In the genomic region with DNA sequence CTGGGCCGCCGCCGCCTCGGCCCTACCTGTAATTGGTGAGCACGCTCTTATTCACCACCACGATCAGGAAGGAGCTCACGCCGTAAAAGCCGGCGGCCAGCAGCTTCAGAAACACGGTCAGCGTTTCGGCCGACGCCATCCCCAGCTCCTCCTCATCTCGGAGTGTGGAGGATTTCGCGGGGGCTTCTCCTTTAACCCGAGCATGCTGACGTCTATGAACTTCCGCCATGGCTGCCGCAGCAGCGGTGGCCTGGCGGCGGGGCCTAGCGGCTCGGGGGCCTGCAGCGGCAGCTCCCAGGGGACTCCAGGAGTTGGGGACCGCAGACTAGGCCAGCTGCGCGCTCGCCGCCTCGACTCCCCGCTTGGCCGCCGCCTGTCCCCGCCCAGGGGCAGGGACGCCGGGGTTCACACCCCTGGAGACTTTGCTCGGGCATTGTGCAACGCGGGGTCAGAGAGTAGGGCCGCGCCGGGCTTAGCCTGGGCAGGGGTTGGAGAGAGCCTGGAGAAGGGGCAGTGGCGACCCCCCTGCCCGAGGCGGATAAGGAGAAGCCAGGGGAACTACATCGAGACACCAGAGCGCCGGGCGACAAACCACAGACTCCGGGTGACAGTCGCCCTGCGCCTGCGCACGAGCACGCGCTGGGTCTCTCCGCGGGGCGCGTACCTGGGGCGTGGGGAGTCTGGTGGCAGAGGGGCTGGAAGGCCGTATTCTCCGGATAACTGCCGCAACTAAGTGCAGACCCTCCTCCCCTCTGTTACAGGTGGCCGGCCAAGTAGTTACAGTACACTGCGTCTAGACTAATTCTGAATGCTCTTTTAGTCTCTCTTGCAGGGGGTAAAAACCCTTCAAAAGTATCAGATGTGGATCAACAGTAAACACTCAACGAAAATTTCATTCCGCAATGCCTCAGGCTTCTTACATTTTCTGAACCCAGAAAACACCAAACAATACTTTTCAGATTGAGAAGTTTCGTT, we compare ENCODE assay signal across 1 cellular context.
TF ChIP-seq lines count a peak whose summit lies in the region.

Gene SLC35D1 (minus strand): TSS at position 364 of the 975 bp plus-strand sequence. CDS start 135 bp downstream, at position 229.

TF ChIP-seq in HepG2, 621 proteins besides CTCF, POLR2A, EP300 and RAD21 (continued from another document and continues in another):
- TF ChIP-seq, protein P1, sequence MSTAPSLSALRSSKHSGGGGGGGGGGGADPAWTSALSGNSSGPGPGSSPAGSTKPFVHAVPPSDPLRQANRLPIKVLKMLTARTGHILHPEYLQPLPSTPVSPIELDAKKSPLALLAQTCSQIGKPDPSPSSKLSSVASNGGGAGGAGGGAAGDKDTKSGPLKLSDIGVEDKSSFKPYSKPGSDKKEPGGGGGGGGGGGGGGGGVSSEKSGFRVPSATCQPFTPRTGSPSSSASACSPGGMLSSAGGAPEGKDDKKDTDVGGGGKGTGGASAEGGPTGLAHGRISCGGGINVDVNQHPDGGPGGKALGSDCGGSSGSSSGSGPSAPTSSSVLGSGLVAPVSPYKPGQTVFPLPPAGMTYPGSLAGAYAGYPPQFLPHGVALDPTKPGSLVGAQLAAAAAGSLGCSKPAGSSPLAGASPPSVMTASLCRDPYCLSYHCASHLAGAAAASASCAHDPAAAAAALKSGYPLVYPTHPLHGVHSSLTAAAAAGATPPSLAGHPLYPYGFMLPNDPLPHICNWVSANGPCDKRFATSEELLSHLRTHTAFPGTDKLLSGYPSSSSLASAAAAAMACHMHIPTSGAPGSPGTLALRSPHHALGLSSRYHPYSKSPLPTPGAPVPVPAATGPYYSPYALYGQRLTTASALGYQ (CRISPR knock-in tag; IDR thresholded peaks at IDR 0.05), result peak; percentile 70; the same call in 1 of the 2 replicates
- peak; percentile 35; the same call in 1 of the 2 replicates for TF ChIP-seq ZBTB38 (CRISPR knock-in tag; IDR thresholded peaks at IDR 0.05)
- peak; percentile 98 for TF ChIP-seq RBFOX2 (IDR thresholded peaks at IDR 0.05; ENCODE audit: low read depth, low read length)
- TF ChIP-seq, protein P2, sequence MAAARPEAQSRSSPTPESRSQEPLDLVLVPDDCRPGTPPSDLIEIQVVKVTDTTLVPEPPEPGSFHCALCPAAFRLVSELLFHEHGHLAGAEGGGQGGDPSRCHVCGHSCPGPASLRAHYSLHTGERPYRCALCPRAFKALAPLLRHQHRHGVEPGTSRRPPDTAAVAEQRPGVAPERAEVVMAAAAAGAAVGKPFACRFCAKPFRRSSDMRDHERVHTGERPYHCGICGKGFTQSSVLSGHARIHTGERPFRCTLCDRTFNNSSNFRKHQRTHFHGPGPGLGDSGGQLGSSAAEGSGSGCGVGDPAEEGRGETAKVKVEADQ (CRISPR knock-in tag; IDR thresholded peaks at IDR 0.05; ENCODE audit: borderline replicate concordance), result peak; percentile 66; the same call in 1 of the 2 replicates
- no peak for TF ChIP-seq ATRX (CRISPR knock-in tag; IDR thresholded peaks at IDR 0.05; ENCODE audit: borderline replicate concordance)
- TF ChIP-seq CEBPZ (IDR thresholded peaks at IDR 0.05; ENCODE audit: low read length), result no peak
- no peak for TF ChIP-seq NCOA5 (CRISPR knock-in tag; IDR thresholded peaks at IDR 0.05)
- no peak for TF ChIP-seq MBD4 (IDR thresholded peaks at IDR 0.05; ENCODE audit: borderline replicate concordance, low read length)
- no peak for TF ChIP-seq ADNP (CRISPR knock-in tag; IDR thresholded peaks at IDR 0.05)
- no peak for TF ChIP-seq SALL2 (CRISPR knock-in tag; IDR thresholded peaks at IDR 0.05)
- TF ChIP-seq ZNF17 (CRISPR knock-in tag; IDR thresholded peaks at IDR 0.05), result no peak
- TF ChIP-seq, protein P3, sequence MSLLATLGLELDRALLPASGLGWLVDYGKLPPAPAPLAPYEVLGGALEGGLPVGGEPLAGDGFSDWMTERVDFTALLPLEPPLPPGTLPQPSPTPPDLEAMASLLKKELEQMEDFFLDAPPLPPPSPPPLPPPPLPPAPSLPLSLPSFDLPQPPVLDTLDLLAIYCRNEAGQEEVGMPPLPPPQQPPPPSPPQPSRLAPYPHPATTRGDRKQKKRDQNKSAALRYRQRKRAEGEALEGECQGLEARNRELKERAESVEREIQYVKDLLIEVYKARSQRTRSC (CRISPR knock-in tag; IDR thresholded peaks at IDR 0.05; ENCODE audit: low read depth), result peak; percentile 37; the same call in 1 of the 2 replicates
- peak; percentile 70; the same call in 1 of the 2 replicates for TF ChIP-seq ZNF232 (CRISPR knock-in tag; IDR thresholded peaks at IDR 0.05; ENCODE audit: borderline replicate concordance)
- TF ChIP-seq ZFP41 (CRISPR knock-in tag; IDR thresholded peaks at IDR 0.05; ENCODE audit: borderline replicate concordance), result peak; percentile 69; the same call in 1 of the 2 replicates
- peak; percentile 89 for TF ChIP-seq ZBTB14 (CRISPR knock-in tag; IDR thresholded peaks at IDR 0.05)
- no peak for TF ChIP-seq ZNF260 (CRISPR knock-in tag; IDR thresholded peaks at IDR 0.05; ENCODE audit: borderline replicate concordance, low read depth)
- peak; percentile 80; the same call in 1 of the 2 replicates for TF ChIP-seq HNRNPL (IDR thresholded peaks at IDR 0.05; ENCODE audit: low read depth, low read length)
- TF ChIP-seq, protein P4, sequence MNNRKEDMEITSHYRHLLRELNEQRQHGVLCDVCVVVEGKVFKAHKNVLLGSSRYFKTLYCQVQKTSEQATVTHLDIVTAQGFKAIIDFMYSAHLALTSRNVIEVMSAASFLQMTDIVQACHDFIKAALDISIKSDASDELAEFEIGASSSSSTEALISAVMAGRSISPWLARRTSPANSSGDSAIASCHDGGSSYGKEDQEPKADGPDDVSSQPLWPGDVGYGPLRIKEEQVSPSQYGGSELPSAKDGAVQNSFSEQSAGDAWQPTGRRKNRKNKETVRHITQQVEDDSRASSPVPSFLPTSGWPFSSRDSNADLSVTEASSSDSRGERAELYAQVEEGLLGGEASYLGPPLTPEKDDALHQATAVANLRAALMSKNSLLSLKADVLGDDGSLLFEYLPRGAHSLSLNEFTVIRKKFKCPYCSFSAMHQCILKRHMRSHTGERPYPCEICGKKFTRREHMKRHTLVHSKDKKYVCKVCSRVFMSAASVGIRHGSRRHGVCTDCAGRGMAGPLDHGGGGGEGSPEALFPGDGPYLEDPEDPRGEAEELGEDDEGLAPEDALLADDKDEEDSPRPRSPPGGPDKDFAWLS (CRISPR knock-in tag; IDR thresholded peaks at IDR 0.05; ENCODE audit: borderline replicate concordance), result peak; percentile 99; the same call in 1 of the 2 replicates
- no peak for TF ChIP-seq MATR3 (CRISPR knock-in tag; IDR thresholded peaks at IDR 0.05)
- no peak for TF ChIP-seq TRAFD1 (CRISPR knock-in tag; IDR thresholded peaks at IDR 0.05; ENCODE audit: borderline replicate concordance)
- no peak for TF ChIP-seq FOXP1 (IDR thresholded peaks at IDR 0.05)
- TF ChIP-seq FOXP1 (CRISPR knock-in tag; IDR thresholded peaks at IDR 0.05), result 0 out of 2 replicates have a peak, but pooled peaks have one; percentile 9
- peak; percentile 68 for TF ChIP-seq SKI (IDR thresholded peaks at IDR 0.05; ENCODE audit: partially characterized antibody)
- TF ChIP-seq, protein P5, sequence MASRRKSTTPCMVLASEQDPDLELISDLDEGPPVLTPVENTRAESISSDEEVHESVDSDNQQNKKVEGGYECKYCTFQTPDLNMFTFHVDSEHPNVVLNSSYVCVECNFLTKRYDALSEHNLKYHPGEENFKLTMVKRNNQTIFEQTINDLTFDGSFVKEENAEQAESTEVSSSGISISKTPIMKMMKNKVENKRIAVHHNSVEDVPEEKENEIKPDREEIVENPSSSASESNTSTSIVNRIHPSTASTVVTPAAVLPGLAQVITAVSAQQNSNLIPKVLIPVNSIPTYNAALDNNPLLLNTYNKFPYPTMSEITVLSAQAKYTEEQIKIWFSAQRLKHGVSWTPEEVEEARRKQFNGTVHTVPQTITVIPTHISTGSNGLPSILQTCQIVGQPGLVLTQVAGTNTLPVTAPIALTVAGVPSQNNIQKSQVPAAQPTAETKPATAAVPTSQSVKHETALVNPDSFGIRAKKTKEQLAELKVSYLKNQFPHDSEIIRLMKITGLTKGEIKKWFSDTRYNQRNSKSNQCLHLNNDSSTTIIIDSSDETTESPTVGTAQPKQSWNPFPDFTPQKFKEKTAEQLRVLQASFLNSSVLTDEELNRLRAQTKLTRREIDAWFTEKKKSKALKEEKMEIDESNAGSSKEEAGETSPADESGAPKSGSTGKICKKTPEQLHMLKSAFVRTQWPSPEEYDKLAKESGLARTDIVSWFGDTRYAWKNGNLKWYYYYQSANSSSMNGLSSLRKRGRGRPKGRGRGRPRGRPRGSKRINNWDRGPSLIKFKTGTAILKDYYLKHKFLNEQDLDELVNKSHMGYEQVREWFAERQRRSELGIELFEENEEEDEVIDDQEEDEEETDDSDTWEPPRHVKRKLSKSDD (CRISPR knock-in tag; IDR thresholded peaks at IDR 0.05; ENCODE audit: low read depth), result no peak; the same call in none of the 2 replicates
- TF ChIP-seq BCL6 (CRISPR knock-in tag; IDR thresholded peaks at IDR 0.05), result peak; percentile 69
- TF ChIP-seq HNF4G (IDR thresholded peaks at IDR 0.05; ENCODE audit: borderline replicate concordance, low read depth, low read length), result peak; percentile 93
- TF ChIP-seq HNF4G (CRISPR knock-in tag; IDR thresholded peaks at IDR 0.05; ENCODE audit: borderline replicate concordance, low read depth), result peak; percentile 92
- TF ChIP-seq, protein P6, sequence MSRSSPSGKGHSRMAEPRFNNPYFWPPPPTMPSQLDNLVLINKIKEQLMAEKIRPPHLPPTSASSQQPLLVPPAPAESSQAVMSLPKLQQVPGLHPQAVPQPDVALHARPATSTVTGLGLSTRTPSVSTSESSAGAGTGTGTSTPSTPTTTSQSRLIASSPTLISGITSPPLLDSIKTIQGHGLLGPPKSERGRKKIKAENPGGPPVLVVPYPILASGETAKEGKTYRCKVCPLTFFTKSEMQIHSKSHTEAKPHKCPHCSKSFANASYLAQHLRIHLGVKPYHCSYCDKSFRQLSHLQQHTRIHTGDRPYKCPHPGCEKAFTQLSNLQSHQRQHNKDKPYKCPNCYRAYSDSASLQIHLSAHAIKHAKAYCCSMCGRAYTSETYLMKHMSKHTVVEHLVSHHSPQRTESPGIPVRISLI (CRISPR knock-in tag; IDR thresholded peaks at IDR 0.05; ENCODE audit: borderline replicate concordance), result no peak
- TF ChIP-seq ZBTB3 (CRISPR knock-in tag; IDR thresholded peaks at IDR 0.05; ENCODE audit: borderline replicate concordance, low read depth), result 0 out of 2 replicates have a peak, but pooled peaks have one; percentile 42
- no peak for TF ChIP-seq TBL1XR1 (IDR thresholded peaks at IDR 0.05; ENCODE audit: borderline replicate concordance, low read length, partially characterized antibody)
- peak; percentile 88; the same call in 1 of the 2 replicates for TF ChIP-seq ZNF274 (CRISPR knock-in tag; IDR thresholded peaks at IDR 0.05)
- TF ChIP-seq, protein P7, sequence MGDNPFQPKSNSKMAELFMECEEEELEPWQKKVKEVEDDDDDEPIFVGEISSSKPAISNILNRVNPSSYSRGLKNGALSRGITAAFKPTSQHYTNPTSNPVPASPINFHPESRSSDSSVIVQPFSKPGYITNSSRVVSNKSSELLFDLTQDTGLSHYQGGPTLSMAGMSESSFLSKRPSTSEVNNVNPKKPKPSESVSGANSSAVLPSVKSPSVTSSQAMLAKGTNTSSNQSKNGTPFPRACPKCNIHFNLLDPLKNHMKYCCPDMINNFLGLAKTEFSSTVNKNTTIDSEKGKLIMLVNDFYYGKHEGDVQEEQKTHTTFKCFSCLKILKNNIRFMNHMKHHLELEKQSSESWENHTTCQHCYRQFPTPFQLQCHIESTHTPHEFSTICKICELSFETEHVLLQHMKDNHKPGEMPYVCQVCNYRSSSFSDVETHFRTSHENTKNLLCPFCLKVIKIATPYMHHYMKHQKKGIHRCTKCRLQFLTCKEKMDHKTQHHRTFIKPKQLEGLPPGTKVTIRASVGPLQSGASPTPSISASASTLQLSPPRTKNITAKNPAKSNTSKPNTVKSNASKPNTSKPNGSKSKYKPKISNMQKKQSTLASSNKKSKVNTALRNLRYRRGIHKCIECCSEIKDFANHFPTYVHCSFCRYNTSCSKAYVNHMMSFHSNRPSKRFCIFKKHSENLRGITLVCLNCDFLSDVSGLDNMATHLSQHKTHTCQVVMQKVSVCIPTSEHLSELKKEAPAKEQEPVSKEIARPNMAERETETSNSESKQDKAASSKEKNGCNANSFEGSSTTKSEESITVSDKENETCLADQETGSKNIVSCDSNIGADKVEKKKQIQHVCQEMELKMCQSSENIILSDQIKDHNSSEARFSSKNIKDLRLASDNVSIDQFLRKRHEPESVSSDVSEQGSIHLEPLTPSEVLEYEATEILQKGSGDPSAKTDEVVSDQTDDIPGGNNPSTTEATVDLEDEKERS (CRISPR knock-in tag; IDR thresholded peaks at IDR 0.05), result 0 out of 2 replicates have a peak, but pooled peaks have one; percentile 57
